2 cellular contexts compared by ENCODE assay signal in the genomic region with DNA sequence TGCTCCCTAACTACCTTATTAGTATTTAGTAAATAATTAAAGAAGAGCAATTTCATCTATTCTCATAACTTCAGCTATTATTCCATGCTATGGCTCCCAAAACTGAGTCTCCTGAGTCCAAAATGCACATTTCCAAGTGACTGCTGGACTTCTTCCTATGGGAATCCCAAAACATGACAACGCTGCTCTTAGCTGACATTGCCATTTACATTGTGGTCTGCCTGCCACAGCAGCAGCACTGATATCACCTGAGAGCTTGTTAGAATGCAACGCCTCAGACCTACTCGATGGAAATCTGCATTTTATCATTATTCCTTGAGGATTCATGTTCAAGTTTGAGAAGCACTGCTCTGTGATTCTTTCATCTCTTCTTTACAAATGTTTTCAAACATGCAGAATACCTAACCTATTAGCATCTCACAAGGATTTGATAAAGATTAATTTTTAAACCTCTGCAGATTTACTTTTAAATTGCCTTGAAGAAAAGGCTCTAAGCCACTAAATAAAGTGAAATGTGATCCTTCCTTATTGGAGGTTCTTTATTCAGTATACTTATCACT.
TF ChIP-seq lines count a peak whose summit lies in the region.

No MANE protein-coding gene starts in this region.

TF ChIP-seq in H1, 55 proteins besides CTCF, POLR2A, EP300 and RAD21 (continued from another document):
- TF ChIP-seq SAP30 (IDR thresholded peaks at IDR 0.05; ENCODE audit: insufficient read depth, insufficient replicate concordance, low read length) = no peak
- no peak for TF ChIP-seq PHF8 (conservative IDR thresholded peaks at IDR 0.05; ENCODE audit: low read depth, low read length)
TF ChIP-seq in H1: peak in this region for 0.

TF ChIP-seq in SK-N-SH treated with all-trans-retinoic acid at 6 μM for 48 hours, 23 proteins besides CTCF, POLR2A, EP300 and RAD21 (continued from another document):
- TF ChIP-seq PATZ1 (CRISPR knock-in tag; IDR thresholded peaks at IDR 0.05; ENCODE audit: borderline replicate concordance) = no peak
- no peak for TF ChIP-seq ZNF8 (CRISPR knock-in tag; IDR thresholded peaks at IDR 0.05)
- no peak for TF ChIP-seq POU6F1 (CRISPR knock-in tag; IDR thresholded peaks at IDR 0.05; ENCODE audit: borderline replicate concordance, low read depth)
- TF ChIP-seq, protein P1, sequence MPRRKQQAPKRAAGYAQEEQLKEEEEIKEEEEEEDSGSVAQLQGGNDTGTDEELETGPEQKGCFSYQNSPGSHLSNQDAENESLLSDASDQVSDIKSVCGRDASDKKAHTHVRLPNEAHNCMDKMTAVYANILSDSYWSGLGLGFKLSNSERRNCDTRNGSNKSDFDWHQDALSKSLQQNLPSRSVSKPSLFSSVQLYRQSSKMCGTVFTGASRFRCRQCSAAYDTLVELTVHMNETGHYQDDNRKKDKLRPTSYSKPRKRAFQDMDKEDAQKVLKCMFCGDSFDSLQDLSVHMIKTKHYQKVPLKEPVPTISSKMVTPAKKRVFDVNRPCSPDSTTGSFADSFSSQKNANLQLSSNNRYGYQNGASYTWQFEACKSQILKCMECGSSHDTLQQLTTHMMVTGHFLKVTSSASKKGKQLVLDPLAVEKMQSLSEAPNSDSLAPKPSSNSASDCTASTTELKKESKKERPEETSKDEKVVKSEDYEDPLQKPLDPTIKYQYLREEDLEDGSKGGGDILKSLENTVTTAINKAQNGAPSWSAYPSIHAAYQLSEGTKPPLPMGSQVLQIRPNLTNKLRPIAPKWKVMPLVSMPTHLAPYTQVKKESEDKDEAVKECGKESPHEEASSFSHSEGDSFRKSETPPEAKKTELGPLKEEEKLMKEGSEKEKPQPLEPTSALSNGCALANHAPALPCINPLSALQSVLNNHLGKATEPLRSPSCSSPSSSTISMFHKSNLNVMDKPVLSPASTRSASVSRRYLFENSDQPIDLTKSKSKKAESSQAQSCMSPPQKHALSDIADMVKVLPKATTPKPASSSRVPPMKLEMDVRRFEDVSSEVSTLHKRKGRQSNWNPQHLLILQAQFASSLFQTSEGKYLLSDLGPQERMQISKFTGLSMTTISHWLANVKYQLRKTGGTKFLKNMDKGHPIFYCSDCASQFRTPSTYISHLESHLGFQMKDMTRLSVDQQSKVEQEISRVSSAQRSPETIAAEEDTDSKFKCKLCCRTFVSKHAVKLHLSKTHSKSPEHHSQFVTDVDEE (CRISPR knock-in tag; IDR thresholded peaks at IDR 0.05) = no peak
- TF ChIP-seq ISL1 (CRISPR knock-in tag; IDR thresholded peaks at IDR 0.05) = no peak
